ENCODE assay signal across 1 cellular context in genomic region chr11:130144721-130145327, GRCh38.
TF ChIP-seq lines count a peak whose summit lies in the region.

No MANE protein-coding gene starts in this region.

TF ChIP-seq in HepG2, 621 proteins besides CTCF, POLR2A, EP300 and RAD21 (continued from another document and continues in another):
- no peak for TF ChIP-seq NFAT5 (CRISPR knock-in tag; IDR thresholded peaks at IDR 0.05)
- no peak for TF ChIP-seq CHCHD3 (CRISPR knock-in tag; IDR thresholded peaks at IDR 0.05)
- TF ChIP-seq JDP2 (CRISPR knock-in tag; IDR thresholded peaks at IDR 0.05; ENCODE audit: borderline replicate concordance) = no peak
- no peak for TF ChIP-seq CAMTA2 (CRISPR knock-in tag; IDR thresholded peaks at IDR 0.05; ENCODE audit: borderline replicate concordance)
- TF ChIP-seq DNMT3B (CRISPR knock-in tag; conservative IDR thresholded peaks at IDR 0.05) = no peak
- TF ChIP-seq DRAP1 (CRISPR knock-in tag; IDR thresholded peaks at IDR 0.05) = no peak
- no peak for TF ChIP-seq USF2 (IDR thresholded peaks at IDR 0.05; ENCODE audit: low read depth, low read length)
- peak; percentile 20; the same call in 1 of the 2 replicates for TF ChIP-seq USF2 (CRISPR knock-in tag; IDR thresholded peaks at IDR 0.05; ENCODE audit: borderline replicate concordance)
- no peak for TF ChIP-seq SOX13 (IDR thresholded peaks at IDR 0.05)
- no peak for TF ChIP-seq SOX13 (CRISPR knock-in tag; conservative IDR thresholded peaks at IDR 0.05 in 1 of 2, IDR thresholded peaks at IDR 0.05 in 1 of 2)
- TF ChIP-seq ATF7-NPFF (CRISPR knock-in tag; IDR thresholded peaks at IDR 0.05; ENCODE audit: low read depth) = no peak
- no peak for TF ChIP-seq MBD4 (IDR thresholded peaks at IDR 0.05; ENCODE audit: borderline replicate concordance, low read length)
- TF ChIP-seq ZNF281 (CRISPR knock-in tag; IDR thresholded peaks at IDR 0.05; ENCODE audit: borderline replicate concordance) = no peak
- TF ChIP-seq HHEX (CRISPR knock-in tag; IDR thresholded peaks at IDR 0.05) = no peak
- no peak for TF ChIP-seq DZIP1 (CRISPR knock-in tag; IDR thresholded peaks at IDR 0.05)
- no peak for TF ChIP-seq SRSF1 (optimal IDR thresholded peaks at IDR 0.05; ENCODE audit: low read depth, low read length)
- no peak for TF ChIP-seq GFI1 (CRISPR knock-in tag; IDR thresholded peaks at IDR 0.05; ENCODE audit: borderline replicate concordance)
- peak; percentile 83 for TF ChIP-seq RBM22 (optimal IDR thresholded peaks at IDR 0.05; ENCODE audit: low read length)
- no peak for TF ChIP-seq RARG (CRISPR knock-in tag; IDR thresholded peaks at IDR 0.05; ENCODE audit: low read depth)
- TF ChIP-seq EED (CRISPR knock-in tag; IDR thresholded peaks at IDR 0.05) = no peak
- TF ChIP-seq POLR2G (IDR thresholded peaks at IDR 0.05; ENCODE audit: low read depth, low read length) = no peak
- no peak for TF ChIP-seq ZFP91 (CRISPR knock-in tag; IDR thresholded peaks at IDR 0.05; ENCODE audit: borderline replicate concordance)
- no peak for TF ChIP-seq FOXA3 (CRISPR knock-in tag; IDR thresholded peaks at IDR 0.05)
- no peak for TF ChIP-seq THAP8 (CRISPR knock-in tag; IDR thresholded peaks at IDR 0.05; ENCODE audit: borderline replicate concordance)
- TF ChIP-seq ELF4 (CRISPR knock-in tag; IDR thresholded peaks at IDR 0.05; ENCODE audit: borderline replicate concordance) = 0 out of 2 replicates have a peak, but pooled peaks have one; percentile 39
- 0 out of 2 replicates have a peak, but pooled peaks have one; percentile 5 for TF ChIP-seq ZHX2 (IDR thresholded peaks at IDR 0.05; ENCODE audit: low read depth)
- TF ChIP-seq ZHX2 (CRISPR knock-in tag; IDR thresholded peaks at IDR 0.05; ENCODE audit: borderline replicate concordance) = no peak
- TF ChIP-seq STAG1 (CRISPR knock-in tag; IDR thresholded peaks at IDR 0.05) = peak; percentile 10; the same call in 1 of the 2 replicates
- TF ChIP-seq E2F2 (CRISPR knock-in tag; IDR thresholded peaks at IDR 0.05; ENCODE audit: borderline replicate concordance) = no peak
- no peak for TF ChIP-seq SPEN (CRISPR knock-in tag; IDR thresholded peaks at IDR 0.05; ENCODE audit: low read depth)
- TF ChIP-seq ZNF615 (CRISPR knock-in tag; IDR thresholded peaks at IDR 0.05; ENCODE audit: borderline replicate concordance) = no peak
- no peak for TF ChIP-seq MYC (CRISPR knock-in tag; IDR thresholded peaks at IDR 0.05; ENCODE audit: borderline replicate concordance)
- no peak for TF ChIP-seq LBX2 (CRISPR knock-in tag; IDR thresholded peaks at IDR 0.05; ENCODE audit: borderline replicate concordance)
